8 cellular contexts compared by ENCODE assay signal in genomic region chr4:924107-925096, GRCh38. TPM values are rescaled to one million over a fixed set of nuclear protein-coding genes. Genes with fewer than 3 reads are reported as not detected.
DNase-seq lines count a peak whose midpoint lies in the region; ATAC-seq, FAIRE-seq and TF ChIP-seq lines count a peak whose summit lies in the region.

No MANE protein-coding gene starts in this region.

- ATAC-seq in HG03097 (IDR thresholded peaks at IDR 0.05; ENCODE audit: low FRiP score, unreplicated experiment) (peak; percentile 47), natural killer cell (peak; percentile 75 to 81 (median 76)), GM21786 (IDR thresholded peaks at IDR 0.05; ENCODE audit: unreplicated experiment) (no peak)

- no peak for TF ChIP-seq CTCF in natural killer cell (IDR thresholded peaks at IDR 0.05)

- no peak for DNase-seq in GM18507 (ENCODE audit: extremely low spot score, insufficient read length, low read depth)
- DNase-seq in activated naive CD8-positive, alpha-beta T cell treated with anti-CD3 and anti-CD28 coated beads for 36 hours = peak; percentile 45
- DNase-seq in natural killer cell = no peak
- no peak for DNase-seq in kidney glomerular epithelial cell (lab: John Stamatoyannopoulos, UW)
- DNase-seq in NCI-H69 (lab: John Stamatoyannopoulos, UW) = no peak
- no peak for DNase-seq in midbrain (lab: John Stamatoyannopoulos, UW)

- no peaks in the 10 kb centered on the region for H3K27me3 Mint-ChIP-seq in activated naive CD8-positive, alpha-beta T cell treated with anti-CD3 and anti-CD28 coated beads for 36 hours
- H3K27me3 Mint-ChIP-seq in natural killer cell (ENCODE audit: low read depth in 2 of 2) = no peaks in the 10 kb centered on the region

- intact Hi-C loops in natural killer cell (cut with micrococcal nuclease) = no loop called here

- peak; percentile 79 for FAIRE-seq in GM18507 (lab: Jason Lieb, UNC)

- H3K4me1 Mint-ChIP-seq in activated naive CD8-positive, alpha-beta T cell treated with anti-CD3 and anti-CD28 coated beads for 36 hours = peaks cover 56% of the 10 kb centered on the region
- peaks cover 55 to 60% of the 10 kb centered on the region in 2 donors for H3K4me1 Mint-ChIP-seq in natural killer cell

- H3K4me3 Mint-ChIP-seq in activated naive CD8-positive, alpha-beta T cell treated with anti-CD3 and anti-CD28 coated beads for 36 hours = peak overlapping the region; percentile 2
- H3K4me3 Mint-ChIP-seq in natural killer cell = peak overlapping the region; percentile 13

- peaks cover 32% of the 10 kb centered on the region for H3K36me3 Mint-ChIP-seq in activated naive CD8-positive, alpha-beta T cell treated with anti-CD3 and anti-CD28 coated beads for 36 hours
- no peaks in the 10 kb centered on the region for H3K36me3 Mint-ChIP-seq in natural killer cell

- peaks cover 5% of the 10 kb centered on the region for H3K9me3 Mint-ChIP-seq in activated naive CD8-positive, alpha-beta T cell treated with anti-CD3 and anti-CD28 coated beads for 36 hours
- no peaks in the 10 kb centered on the region for H3K9me3 Mint-ChIP-seq in natural killer cell

- peak overlapping the region; percentile 73 for H3K27ac Mint-ChIP-seq in activated naive CD8-positive, alpha-beta T cell treated with anti-CD3 and anti-CD28 coated beads for 36 hours
- peak overlapping the region; percentile 82 to 84 for H3K27ac Mint-ChIP-seq in natural killer cell

RNA-seq across cellular contexts. Expression of gene GAK, which starts 7.7 kb away (rescaled TPM):
- 10 to 100 TPM; 92.8 to 98.9 TPM for total RNA-seq in activated naive CD8-positive, alpha-beta T cell treated with anti-CD3 and anti-CD28 coated beads for 36 hours
- total RNA-seq in natural killer cell = 100 to 1,000 TPM; 349 to 358 (median 349) TPM

RNA-seq across cellular contexts. Expression of gene TMEM175, which starts 7.9 kb away (rescaled TPM):
- total RNA-seq in activated naive CD8-positive, alpha-beta T cell treated with anti-CD3 and anti-CD28 coated beads for 36 hours = 10 to 100 TPM; 14.4 to 17.6 TPM
- 10 to 100 TPM; 72.8 to 79.8 (median 73.2) TPM for total RNA-seq in natural killer cell

RNA-seq across cellular contexts. Expression of gene DGKQ, which starts 49.0 kb away (rescaled TPM):
- 10 to 100 TPM; 12.5 to 14.0 TPM for total RNA-seq in activated naive CD8-positive, alpha-beta T cell treated with anti-CD3 and anti-CD28 coated beads for 36 hours
- total RNA-seq in natural killer cell = 10 to 100 TPM; 64.2 to 79.5 (median 65.2) TPM

Comparison
In these comparisons a context has a peak if more than half of its experiments do, and no peak if none do; other contexts are left out.
1. RNA of gene DGKQ, which starts 49.0 kb away (total RNA-seq): 64.2 to 79.5 TPM in natural killer cell; 12.5 to 14.0 TPM in activated naive CD8-positive, alpha-beta T cell treated with anti-CD3 and anti-CD28 coated beads for 36 hours; every median in the first group is over 4 times any median in the second.